Comparison of ENCODE assay signal across 8 cellular contexts in the genomic region with DNA sequence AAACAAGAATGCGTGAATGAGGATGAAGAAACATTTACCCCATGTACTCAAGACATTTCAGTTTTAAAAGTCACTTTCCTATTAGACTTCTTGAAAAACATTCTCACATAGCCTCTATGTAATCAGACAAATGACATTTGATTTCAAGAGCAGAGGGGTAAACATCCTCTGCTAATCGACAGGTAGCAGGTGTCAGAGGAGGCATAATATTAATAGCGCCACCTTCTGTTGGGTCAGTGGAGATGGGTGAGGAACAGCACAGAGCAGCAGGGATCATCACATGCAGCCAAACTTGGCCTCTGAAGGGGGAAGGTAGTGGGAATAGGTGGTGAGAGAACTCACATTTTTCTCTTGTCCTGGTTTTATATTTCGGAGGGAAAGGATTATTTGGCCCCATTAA.
DNase-seq lines count a peak whose midpoint lies in the region; ATAC-seq and TF ChIP-seq lines count a peak whose summit lies in the region.

No MANE protein-coding gene starts in this region.

- peak; percentile 57 for TF ChIP-seq CTCF in GM10248 (IDR thresholded peaks at IDR 0.05; ENCODE audit: control extremely low read depth, extremely low read depth, low read depth, missing control alignments)
- TF ChIP-seq CTCF in fibroblast of mammary gland (conservative IDR thresholded peaks at IDR 0.05; ENCODE audit: control insufficient read depth, insufficient read depth, low read depth, low read length): peak; percentile 57

- CTCF ChIA-PET in GM10248 (lab: Yijun Ruan, JAX): interaction anchor here (4.3 to 8.3 kb wide), 2 partner anchors 8 to 72 kb away, joined by 73 to 128 read pairs; a partner anchor contains a TSS

- ATAC-seq in HG02642 (IDR thresholded peaks at IDR 0.05; ENCODE audit: poor library complexity, unreplicated experiment): no peak

- in situ Hi-C loops in ACHN (cut with HindIII; ENCODE audit: low pct_ligation_motif_present, low pct_unique_long_range_greater_than_20kb, low sequenced_read_pairs): no loop called here

- H3K4me3 ChIP-seq in fibroblast of mammary gland (ENCODE audit: control insufficient read depth, low read depth, low read length): no peak overlapping the region

- POLR2A ChIA-PET in GM10248 (lab: Yijun Ruan, JAX): no interaction called here

- peak; percentile 36 for DNase-seq in ACHN
- DNase-seq in GM10248 (ENCODE audit: extremely low spot score): peak; percentile 54
- DNase-seq in OCI-M1 (lab: John Stamatoyannopoulos, UW): peak; percentile 15
- DNase-seq in fibroblast of mammary gland (ENCODE audit: low read depth): no peak
- no peak for DNase-seq in stimulated activated CD8-positive, alpha-beta memory T cell treated with anti-CD3 and anti-CD28 coated beads, Interleukin-4, amount 100 ng/mL, for 48 hours
- DNase-seq in NCI-H1048 (lab: John Stamatoyannopoulos, UW): no peak
- DNase-seq in AG08395 (ENCODE audit: low spot score): no peak

Comparison
In these comparisons a context has a peak if more than half of its experiments do, and no peak if none do; other contexts are left out.
1. DNase-seq: peak in ACHN (single experiment), GM10248 (single experiment) and OCI-M1 (single experiment); none in fibroblast of mammary gland (single experiment), stimulated activated CD8-positive, alpha-beta memory T cell treated with anti-CD3 and anti-CD28 coated beads, Interleukin-4, amount 100 ng/mL, for 48 hours (single experiment), NCI-H1048 (single experiment) and AG08395 (single experiment).